In genomic region chr7:2193120-2193519, GRCh38 we compare ENCODE assay signal across 1 cellular context.
TF ChIP-seq lines count a peak whose summit lies in the region.

No MANE protein-coding gene starts in this region.

TF ChIP-seq in H1, 55 proteins besides CTCF, POLR2A, EP300 and RAD21 (continued from another document):
- no peak for TF ChIP-seq SP1 (IDR thresholded peaks at IDR 0.05; ENCODE audit: low read depth, low read length)
- no peak for TF ChIP-seq JUN (IDR thresholded peaks at IDR 0.05; ENCODE audit: low read depth, low read length)
- no peak for TF ChIP-seq EGR1 (IDR thresholded peaks at IDR 0.05; ENCODE audit: borderline replicate concordance, low read depth, low read length)
- no peak for TF ChIP-seq HDAC2 (IDR thresholded peaks at IDR 0.05; ENCODE audit: borderline replicate concordance in 1 of 2, low read depth in 2 of 2, low read length in 2 of 2)
- TF ChIP-seq SUZ12 (IDR thresholded peaks at IDR 0.05; ENCODE audit: low read length), result no peak
- TF ChIP-seq MAX (IDR thresholded peaks at IDR 0.05), result no peak
- no peak for TF ChIP-seq CBX8 (IDR thresholded peaks at IDR 0.05; ENCODE audit: borderline replicate concordance, low read depth, low read length)
- TF ChIP-seq, protein P1, sequence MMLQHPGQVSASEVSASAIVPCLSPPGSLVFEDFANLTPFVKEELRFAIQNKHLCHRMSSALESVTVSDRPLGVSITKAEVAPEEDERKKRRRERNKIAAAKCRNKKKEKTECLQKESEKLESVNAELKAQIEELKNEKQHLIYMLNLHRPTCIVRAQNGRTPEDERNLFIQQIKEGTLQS (IDR thresholded peaks at IDR 0.05; ENCODE audit: insufficient read depth, low read depth, low read length), result no peak
- TF ChIP-seq CHD2 (IDR thresholded peaks at IDR 0.05; ENCODE audit: low read length), result no peak
- TF ChIP-seq SIN3A (conservative IDR thresholded peaks at IDR 0.05 in 1 of 2, IDR thresholded peaks at IDR 0.05 in 1 of 2; ENCODE audit: low read depth in 1 of 2, low read length in 2 of 2), result no peak
- no peak for TF ChIP-seq HDAC6 (IDR thresholded peaks at IDR 0.05; ENCODE audit: low read depth, low read length)
- TF ChIP-seq E2F6 (IDR thresholded peaks at IDR 0.05), result no peak
- no peak for TF ChIP-seq TCF12 (IDR thresholded peaks at IDR 0.05; ENCODE audit: low read depth, low read length)
- no peak for TF ChIP-seq POU5F1 (IDR thresholded peaks at IDR 0.05; ENCODE audit: low read depth, low read length)
